ENCODE assay signal across 8 cellular contexts in genomic region chr21:26849428-26850115, GRCh38. TPM values are rescaled to one million over a fixed set of nuclear protein-coding genes. Genes with fewer than 3 reads are reported as not detected.
DNase-seq lines count a peak whose midpoint lies in the region; ATAC-seq and TF ChIP-seq lines count a peak whose summit lies in the region.

No MANE protein-coding gene starts in this region.

- no peak overlapping the region for H3K27ac ChIP-seq in testis

- TF ChIP-seq POLR2A in testis (IDR thresholded peaks at IDR 0.05): no peak

- no peaks in the 10 kb centered on the region for H3K27me3 ChIP-seq in testis

- ATAC-seq in GM18868 (IDR thresholded peaks at IDR 0.05; ENCODE audit: unreplicated experiment) (no peak), HG02870 (IDR thresholded peaks at IDR 0.05; ENCODE audit: unreplicated experiment) (no peak)

- peak; percentile 54 for DNase-seq in COR-L47 (lab: John Stamatoyannopoulos, UW)
- peak; percentile 15 for DNase-seq in HT1080 (ENCODE audit: low read depth)
- peak; percentile 62 for DNase-seq in SK-N-DZ (ENCODE audit: low spot score)
- peak in 1 of 2 donors; percentile 79 for DNase-seq in foreskin fibroblast
- DNase-seq in testis: no peak
- no peak for DNase-seq in posterior vena cava (ENCODE audit: low spot score)

- TF ChIP-seq CTCF in foreskin fibroblast (IDR thresholded peaks at IDR 0.05; ENCODE audit: low read depth, low read length) (peak; percentile 41), testis (IDR thresholded peaks at IDR 0.05) (peak; percentile 32 to 56 (median 44))

- H3K4me3 ChIP-seq in foreskin fibroblast (ENCODE audit: low read depth in 1 of 2, low read length in 2 of 2) (no peak overlapping the region), testis (no peak overlapping the region)

- H3K36me3 ChIP-seq in testis (ENCODE audit: low read depth, missing control alignments): no peaks in the 10 kb centered on the region

- 22 to 23% methylated on average over 4 of the region's 4 CpGs for WGBS in testis, 2 donors

- H3K9me3 ChIP-seq in testis: no peaks in the 10 kb centered on the region

- H3K4me1 ChIP-seq in testis: no peaks in the 10 kb centered on the region

- intact Hi-C loops in testis (cut with DNase I; ENCODE audit: low total_unique reads): loop anchor here (5.0 to 10.0 kb wide), 2 partner anchors 853 to 1895 kb away; no protein-coding TSS in a partner anchor
- intact Hi-C loops in posterior vena cava (cut with DNase I): loop anchor here (5.0 to 10.0 kb wide), 2 partner anchors 853 to 1895 kb away; no protein-coding TSS in a partner anchor

RNA-seq across cellular contexts. Expression of gene ADAMTS1, which starts 4.4 kb away (rescaled TPM):
- 0.07 TPM in 1 of 2 replicates, not detected in the other for total RNA-seq in HT1080 (2014; rRNA removed; shearing (Covaris generic))
- polyA plus RNA-seq in HT1080 (2015; cell fraction: cytosol; rRNA removed): not detected in 2 replicates
- polyA plus RNA-seq in HT1080 (2015; cell fraction: nucleus; rRNA removed): 0.10 TPM in 1 of 2 replicates, not detected in the other
- 2.8 and 3.2 TPM in 2 replicates for polyA plus RNA-seq in SK-N-DZ (2014; cell fraction: cytosol; rRNA removed)
- polyA plus RNA-seq in SK-N-DZ (2014; cell fraction: nucleus; rRNA removed): 6.7 and 8.8 TPM in 2 replicates
- total RNA-seq in testis (10 to 100 TPM; 31.3 to 33.7 TPM), posterior vena cava (100 to 1,000 TPM; 216 to 406 TPM)
- 15.9 TPM for polyA plus RNA-seq in testis (ENCODE audit: insufficient read depth, low read depth, low replicate concordance)

Comparison
In these comparisons a context has a peak if more than half of its experiments do, and no peak if none do; other contexts are left out.
1. DNase-seq: peak in COR-L47 (single experiment), HT1080 (single experiment) and SK-N-DZ (single experiment); none in testis (single experiment) and posterior vena cava (single experiment).
2. RNA of gene ADAMTS1, which starts 4.4 kb away (total RNA-seq): 216 to 406 TPM in posterior vena cava and 31.3 to 33.7 TPM in testis; 0.07 TPM in HT1080; every median in the first group is over 10 times any median in the second.